ENCODE assay signal across 8 cellular contexts in the genomic region with DNA sequence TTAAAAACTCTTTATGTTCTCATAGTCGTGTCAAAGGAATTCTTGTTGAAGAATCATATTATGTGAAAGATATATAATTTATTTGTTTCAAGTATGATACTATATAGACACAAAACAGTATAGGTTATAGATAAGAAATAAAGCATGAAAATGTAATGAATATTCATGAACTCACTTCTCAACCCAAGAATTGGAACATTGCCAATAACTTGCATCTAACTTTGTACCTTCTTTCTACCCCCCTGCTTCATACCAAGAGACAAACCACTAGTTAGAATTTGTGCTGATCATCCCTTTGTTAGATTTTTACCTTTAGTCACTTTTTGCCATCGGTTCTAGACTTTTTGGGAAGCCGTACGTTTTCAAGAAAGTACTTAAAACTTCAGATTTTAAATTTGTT.
"Had no signal": no experiment of that assay in that cellular context is flagged by ENCODE, and none has a peak within 500 bp of the region (broad histone marks: within the 10 kb centered on the region; RNA-seq: fewer than 3 reads in every experiment).

No MANE protein-coding gene starts in this region.

- H3K27ac ChIP-seq: GM23248, HL-60 had no signal

- H3K9ac ChIP-seq: GM23248 had no signal

- H3K27ac Mint-ChIP-seq: IgD-negative memory B cell had no signal

- H3K9me3 Mint-ChIP-seq: IgD-negative memory B cell had no signal

- ATAC-seq: HepG2 had no signal

- H3K27me3 Mint-ChIP-seq: IgD-negative memory B cell had no signal

- H3K4me3 ChIP-seq: GM23248 had no signal

- H3K4me3 Mint-ChIP-seq: IgD-negative memory B cell had no signal

- FAIRE-seq: HepG2 had no signal

- DNase-seq: GM23248, GOT3, H7, HCEC 1CT, KG1 had no signal
